ENCODE assay signal across 13 cellular contexts in the genomic region with DNA sequence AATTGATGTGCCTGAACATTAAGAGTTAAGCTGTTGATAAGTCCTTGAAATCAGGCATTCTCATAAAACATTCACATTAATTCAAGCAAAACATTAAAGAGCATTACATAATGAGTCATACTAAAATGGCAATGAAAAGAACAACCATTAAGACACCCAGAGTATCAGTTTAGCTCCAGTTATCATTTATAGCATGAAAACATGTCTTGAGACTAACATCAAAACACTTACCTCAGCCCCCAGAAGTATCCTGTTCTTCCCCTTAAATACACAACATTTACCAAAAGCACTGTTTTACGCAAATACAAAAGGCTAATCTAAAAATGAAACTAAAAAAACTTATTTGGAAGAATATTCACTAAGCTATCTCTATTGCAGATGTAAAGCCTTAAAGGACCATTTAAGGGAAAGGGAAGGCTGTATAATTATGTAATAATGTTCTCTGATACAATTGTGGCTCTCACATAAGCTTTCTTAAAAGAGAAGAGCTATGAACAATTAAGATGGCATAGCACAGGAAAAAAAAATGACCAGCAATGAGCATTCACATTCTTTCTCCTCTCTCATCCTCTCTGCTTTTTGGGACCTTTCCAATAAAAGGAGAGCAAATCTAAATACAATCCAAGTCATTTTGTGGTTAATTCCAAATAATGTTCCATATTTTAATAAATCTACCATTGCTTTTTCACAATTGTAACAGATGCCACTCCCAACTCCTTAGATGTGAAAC. TPM values are rescaled to one million over a fixed set of nuclear protein-coding genes. Genes with fewer than 3 reads are reported as not detected.
DNase-seq lines count a peak whose midpoint lies in the region; ATAC-seq lines count a peak whose summit lies in the region.
"Had no signal": no experiment of that assay in that cellular context is flagged by ENCODE, and none has a peak within 500 bp of the region (broad histone marks: within the 10 kb centered on the region; RNA-seq: fewer than 3 reads in every experiment).

No MANE protein-coding gene starts in this region.

- peak; percentile 86 for ATAC-seq in GM21515 (IDR thresholded peaks at IDR 0.05; ENCODE audit: unreplicated experiment)
- no peak for ATAC-seq in HG03097 (IDR thresholded peaks at IDR 0.05; ENCODE audit: low FRiP score, unreplicated experiment)
- ATAC-seq in HG03025 (IDR thresholded peaks at IDR 0.05; ENCODE audit: low FRiP score, unreplicated experiment): no peak

- DNase-seq in DMS79 (lab: John Stamatoyannopoulos, UW): peak; percentile 78
- DNase-seq in M059J (ENCODE audit: low read depth): peak; percentile 22
- DNase-seq in hepatic stellate cell (ENCODE audit: low spot score): peak; percentile 19
- no peak for DNase-seq in mesenteric fat pad (ENCODE audit: low spot score)
- DNase-seq in superior temporal gyrus (ENCODE audit: extremely low spot score): no peak
- DNase-seq: dermis blood vessel endothelial cell; DMS53; islet precursor cell; RPMI8226; stimulated activated naive CD4-positive, alpha-beta T cell had no signal

RNA-seq across cellular contexts. Expression of gene SMYD3, which starts 23.7 kb away (rescaled TPM):
- total RNA-seq in M059J (2014; rRNA removed; shearing (Covaris generic)): 35.5 and 38.6 TPM in 2 replicates
- 12.4 TPM for total RNA-seq in mesenteric fat pad

Comparison
In these comparisons a context has a peak if more than half of its experiments do, and no peak if none do; other contexts are left out.
1. DNase-seq: peak in DMS79 (single experiment), M059J (single experiment) and hepatic stellate cell (single experiment); none in mesenteric fat pad (single experiment) and superior temporal gyrus (single experiment).